Comparison of ENCODE assay signal across 12 cellular contexts in the genomic region with DNA sequence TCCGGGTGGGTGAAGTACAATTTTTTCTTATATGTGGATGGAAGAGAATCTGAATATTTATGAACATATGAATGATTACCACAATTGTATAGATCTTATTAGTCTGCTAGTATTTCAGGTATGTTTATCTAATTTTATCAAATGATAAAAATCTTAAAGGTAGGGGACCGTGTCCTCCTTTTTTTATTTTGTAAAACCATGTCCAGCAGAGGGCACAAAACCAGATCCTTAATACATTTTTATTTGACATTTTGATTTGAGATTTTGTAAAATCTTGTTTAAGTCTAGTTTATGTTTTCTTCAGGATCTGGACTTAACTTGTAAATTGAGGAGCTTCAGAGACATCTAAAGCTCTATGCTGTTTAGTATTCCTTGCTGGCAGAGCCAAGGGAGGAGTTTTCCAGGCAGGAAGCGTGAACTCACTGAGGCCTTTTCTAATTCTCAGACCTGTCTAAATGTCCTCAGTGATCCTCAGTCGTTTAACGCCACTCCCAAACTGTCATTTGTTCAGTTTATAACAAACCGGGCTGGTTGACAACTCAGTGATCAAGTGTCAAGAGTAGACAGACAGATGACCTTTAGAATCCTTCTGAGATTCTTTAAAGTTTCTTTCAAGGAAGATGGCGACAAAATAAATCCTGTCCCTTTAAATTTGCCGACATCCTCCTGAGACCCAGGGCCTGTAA.
DNase-seq lines count a peak whose midpoint lies in the region; ATAC-seq and TF ChIP-seq lines count a peak whose summit lies in the region.
"Had no signal": no experiment of that assay in that cellular context is flagged by ENCODE, and none has a peak within 500 bp of the region (broad histone marks: within the 10 kb centered on the region; RNA-seq: fewer than 3 reads in every experiment).

No MANE protein-coding gene starts in this region.

- ATAC-seq in heart left ventricle = no peak
- ATAC-seq in foreskin keratinocyte = no peak
- no peak for ATAC-seq in GM19328 (IDR thresholded peaks at IDR 0.05; ENCODE audit: unreplicated experiment)
- ATAC-seq: naive thymus-derived CD8-positive, alpha-beta T cell had no signal

- in situ Hi-C loops in transverse colon (cut with MboI; ENCODE audit: low pct_ligation_motif_present in 1 of 4, low pct_unique_long_range_greater_than_20kb in 1 of 4, low sequenced_read_pairs in 3 of 4) = no loop called here

- no peak overlapping the region for H3K27ac ChIP-seq in heart left ventricle
- H3K27ac ChIP-seq in right atrium auricular region = no peak overlapping the region
- H3K27ac ChIP-seq in VCaP = no peak overlapping the region; the same call in 1 of the 2 replicates
- no peak overlapping the region for H3K27ac ChIP-seq in foreskin keratinocyte
- no peak overlapping the region for H3K27ac ChIP-seq in transverse colon
- H3K27ac ChIP-seq: BLaER1 treated with 17β-estradiol and CSF1 and Interleukin-3, amounts not matched to agents 10 nM and 100 nM; spleen had no signal

- H3K4me3 ChIP-seq in heart left ventricle (no peak overlapping the region), right atrium auricular region (no peak overlapping the region), transverse colon (no peak overlapping the region), lower leg skin (ENCODE audit: low read depth, poor library complexity, severe bottlenecking) (no peak overlapping the region)
- H3K4me3 ChIP-seq: BLaER1 treated with 17β-estradiol and CSF1 and Interleukin-3, amounts not matched to agents 10 nM and 100 nM; spleen had no signal

- peak in 7 of 12 donors; percentile 15 to 39 (median 25) for TF ChIP-seq CTCF in heart left ventricle (IDR thresholded peaks at IDR 0.05)
- TF ChIP-seq CTCF in right atrium auricular region (IDR thresholded peaks at IDR 0.05) = no peak
- TF ChIP-seq CTCF in VCaP (conservative IDR thresholded peaks at IDR 0.05) = peak; percentile 61
- peak; percentile 47 for TF ChIP-seq CTCF in foreskin keratinocyte (conservative IDR thresholded peaks at IDR 0.05)
- peak in 4 of 5 experiments; percentile 18 to 29 (median 24) for TF ChIP-seq CTCF in transverse colon (IDR thresholded peaks at IDR 0.05)
- TF ChIP-seq CTCF in lower leg skin (IDR thresholded peaks at IDR 0.05) = no peak

- H3K4me1 ChIP-seq in heart left ventricle (peaks cover 0 to 12% (median 0%) of the 10 kb centered on the region in 12 donors), right atrium auricular region (no peaks in the 10 kb centered on the region), foreskin keratinocyte (no peaks in the 10 kb centered on the region), transverse colon (peaks cover 0 to 4% (median 0%) of the 10 kb centered on the region in 4 donors)
- H3K4me1 ChIP-seq: spleen had no signal

- DNase-seq in heart left ventricle (no peak), right atrium auricular region (ENCODE audit: low spot score) (no peak), foreskin keratinocyte (no peak), transverse colon (no peak), SW480 (ENCODE audit: low spot score) (no peak), lower leg skin (ENCODE audit: low spot score in 2 of 2) (no peak)
- DNase-seq: activated naive CD4-positive, alpha-beta T cell treated with anti-CD3 and anti-CD28 coated beads for 36 hours; naive thymus-derived CD8-positive, alpha-beta T cell; spleen had no signal

- H3K9me3 ChIP-seq in heart left ventricle (peaks cover 0 to 16% (median 0%) of the 10 kb centered on the region in 12 donors), right atrium auricular region (peaks cover 0 to 11% of the 10 kb centered on the region in 2 donors), transverse colon (no peaks in the 10 kb centered on the region)

- no peaks in the 10 kb centered on the region for H3K27me3 ChIP-seq in heart left ventricle
- H3K27me3 ChIP-seq in right atrium auricular region = no peaks in the 10 kb centered on the region
- peaks cover 4% of the 10 kb centered on the region for H3K27me3 ChIP-seq in foreskin keratinocyte
- H3K27me3 ChIP-seq in transverse colon = no peaks in the 10 kb centered on the region
- H3K27me3 ChIP-seq: BLaER1 treated with 17β-estradiol and CSF1 and Interleukin-3, amounts not matched to agents 10 nM and 100 nM; spleen had no signal

- TF ChIP-seq EP300 in transverse colon (IDR thresholded peaks at IDR 0.05; ENCODE audit: low read depth) = no peak

- intact Hi-C loops in heart left ventricle (cut with DNase I) = no loop called here
- intact Hi-C loops in transverse colon (cut with DNase I; ENCODE audit: low total_unique reads) = no loop called here
- intact Hi-C loops in lower leg skin (cut with DNase I; ENCODE audit: low total_unique reads) = no loop called here

- TF ChIP-seq POLR2A in heart left ventricle (IDR thresholded peaks at IDR 0.05) = no peak
- no peak for TF ChIP-seq POLR2A in transverse colon (IDR thresholded peaks at IDR 0.05)
- TF ChIP-seq POLR2A in lower leg skin (IDR thresholded peaks at IDR 0.05) = no peak

- 57 to 75% (median 66%) methylated on average over 8 of the region's 8 CpGs for WGBS in heart left ventricle, 4 donors
- 54 to 60% methylated on average over 3 to 8 of the region's 8 CpGs for WGBS in transverse colon (ENCODE audit: low coverage in 1 of 2), 2 donors
- WGBS in lower leg skin, 2 donors = 69 to 72% methylated on average over 8 of the region's 8 CpGs

- no peaks in the 10 kb centered on the region for H3K36me3 ChIP-seq in heart left ventricle
- H3K36me3 ChIP-seq in right atrium auricular region = no peaks in the 10 kb centered on the region
- no peaks in the 10 kb centered on the region for H3K36me3 ChIP-seq in transverse colon
- H3K36me3 ChIP-seq: BLaER1 treated with 17β-estradiol and CSF1 and Interleukin-3, amounts not matched to agents 10 nM and 100 nM; spleen had no signal

Comparison
In these comparisons a context has a peak if more than half of its experiments do, and no peak if none do; other contexts are left out.
1. CTCF ChIP-seq: peak in heart left ventricle (7 of 12), VCaP (single experiment), foreskin keratinocyte (single experiment) and transverse colon (4 of 5); none in right atrium auricular region (0 of 2) and lower leg skin (0 of 3).